In genomic region chr13:29674532-29674931, GRCh38 we compare ENCODE assay signal across 25 cellular contexts.
DNase-seq lines count a peak whose midpoint lies in the region; ATAC-seq, FAIRE-seq and TF ChIP-seq lines count a peak whose summit lies in the region.
"Had no signal": no experiment of that assay in that cellular context is flagged by ENCODE, and none has a peak within 500 bp of the region (broad histone marks: within the 10 kb centered on the region; RNA-seq: fewer than 3 reads in every experiment).

No MANE protein-coding gene starts in this region.

- no peak for FAIRE-seq in astrocyte (lab: Jason Lieb, UNC)
- FAIRE-seq: A549, GM19239, kidney had no signal

- 79% methylated on average over 3 of the region's 3 CpGs for WGBS in smooth muscle cell (ENCODE audit: low lambda C conversion rate)

- peaks cover 3% of the 10 kb centered on the region for H3K27me3 Mint-ChIP-seq in astrocyte (ENCODE audit: low read depth, unreplicated experiment)

- TF ChIP-seq CTCF in AG10803 (conservative IDR thresholded peaks at IDR 0.05; ENCODE audit: low read length), result no peak
- no peak for TF ChIP-seq CTCF in astrocyte (IDR thresholded peaks at IDR 0.05; ENCODE audit: insufficient read depth, low read depth, low read length)
- TF ChIP-seq CTCF in smooth muscle cell (IDR thresholded peaks at IDR 0.05; ENCODE audit: borderline replicate concordance, insufficient read depth, poor library complexity, severe bottlenecking), result no peak

- H3K4me3 Mint-ChIP-seq in astrocyte (ENCODE audit: unreplicated experiment), result no peak overlapping the region
- H3K4me3 Mint-ChIP-seq: activated CD4-positive, alpha-beta T cell treated with anti-CD3 and anti-CD28 coated beads for 36 hours; brain had no signal

- no peak overlapping the region for H3K27ac Mint-ChIP-seq in astrocyte (ENCODE audit: unreplicated experiment)
- H3K27ac Mint-ChIP-seq: activated CD4-positive, alpha-beta T cell treated with anti-CD3 and anti-CD28 coated beads for 36 hours; brain had no signal

- H3K4me1 Mint-ChIP-seq in astrocyte (ENCODE audit: low read depth, unreplicated experiment), result peaks cover 12% of the 10 kb centered on the region
- H3K4me1 Mint-ChIP-seq: activated CD4-positive, alpha-beta T cell treated with anti-CD3 and anti-CD28 coated beads for 36 hours; brain had no signal

- no peak overlapping the region for H3K9ac ChIP-seq in astrocyte (ENCODE audit: low read length)
- no peak overlapping the region for H3K9ac ChIP-seq in smooth muscle cell (ENCODE audit: low read depth)
- H3K9ac ChIP-seq: BLaER1 treated with 17β-estradiol and CSF1 and Interleukin-3, amounts not matched to agents 10 nM and 100 nM had no signal

- H3K9me3 ChIP-seq in astrocyte (ENCODE audit: insufficient read depth, low read depth, low read length) (no peaks in the 10 kb centered on the region), smooth muscle cell (replicated peaks; ENCODE audit: low read depth) (no peaks in the 10 kb centered on the region)
- H3K9me3 ChIP-seq: A549; BLaER1 treated with 17β-estradiol and CSF1 and Interleukin-3, amounts not matched to agents 10 nM and 100 nM; psoas muscle had no signal

- H3K27me3 ChIP-seq in astrocyte (ENCODE audit: insufficient read depth, low read length), result no peaks in the 10 kb centered on the region
- H3K27me3 ChIP-seq in smooth muscle cell (ENCODE audit: low read depth), result no peaks in the 10 kb centered on the region
- H3K27me3 ChIP-seq: BLaER1 treated with 17β-estradiol and CSF1 and Interleukin-3, amounts not matched to agents 10 nM and 100 nM had no signal

- H3K27ac ChIP-seq in astrocyte (ENCODE audit: low read depth, low read length) (no peak overlapping the region), smooth muscle cell (ENCODE audit: low read depth) (no peak overlapping the region)
- H3K27ac ChIP-seq: A549; BLaER1 treated with 17β-estradiol and CSF1 and Interleukin-3, amounts not matched to agents 10 nM and 100 nM; psoas muscle; SK-N-MC had no signal

- no peaks in the 10 kb centered on the region for H3K36me3 Mint-ChIP-seq in astrocyte (ENCODE audit: low read depth, unreplicated experiment)
- H3K36me3 Mint-ChIP-seq: brain had no signal

- H2AFZ ChIP-seq in astrocyte (ENCODE audit: low read depth, low read length), result no peak overlapping the region
- no peak overlapping the region for H2AFZ ChIP-seq in smooth muscle cell (ENCODE audit: low read depth)

- no peaks in the 10 kb centered on the region for H3K79me2 ChIP-seq in astrocyte (ENCODE audit: insufficient read depth, low read length)
- H3K79me2 ChIP-seq in smooth muscle cell (ENCODE audit: low read depth), result no peaks in the 10 kb centered on the region

- DNase-seq in AG10803 (ENCODE audit: low read depth) (peak; percentile 65), HT-29 (ENCODE audit: low spot score) (peak; percentile 51), astrocyte (ENCODE audit: low read depth) (peak; percentile 60), hepatic stellate cell (ENCODE audit: low spot score) (peak; percentile 22), smooth muscle cell (lab: John Stamatoyannopoulos, UW; ENCODE audit: unreplicated experiment) (no peak), activated T-cell treated with anti-CD3 and anti-CD28 coated beads for 4 hours (no peak)
- DNase-seq: activated CD4-positive, alpha-beta T cell treated with anti-CD3 and anti-CD28 coated beads for 36 hours; activated gamma-delta T cell; activated T-cell treated with anti-CD3 and anti-CD28 coated beads, Interleukin-2, amount 50 U/mL, for 1 hour; COR-L47; DND-41; KG1; kidney; mesendoderm; NCI-H526; psoas muscle; RPMI8226; trophoblast cell had no signal

- H3K9me3 Mint-ChIP-seq in astrocyte (ENCODE audit: unreplicated experiment), result peaks cover 4% of the 10 kb centered on the region

- peaks cover 15% of the 10 kb centered on the region for H3K4me1 ChIP-seq in astrocyte (ENCODE audit: insufficient read depth, low read length)
- peaks cover 5% of the 10 kb centered on the region for H3K4me1 ChIP-seq in smooth muscle cell (ENCODE audit: low read depth)
- H3K4me1 ChIP-seq: A549; BLaER1 treated with 17β-estradiol and CSF1 and Interleukin-3, amounts not matched to agents 10 nM and 100 nM; psoas muscle had no signal

- H3K4me2 ChIP-seq in astrocyte (ENCODE audit: low read length) (no peak overlapping the region), smooth muscle cell (no peak overlapping the region)
- H3K4me2 ChIP-seq: A549; BLaER1 treated with 17β-estradiol and CSF1 and Interleukin-3, amounts not matched to agents 10 nM and 100 nM had no signal

- ATAC-seq in HG02973 (IDR thresholded peaks at IDR 0.05; ENCODE audit: unreplicated experiment), result no peak
- no peak for ATAC-seq in GM19463 (IDR thresholded peaks at IDR 0.05; ENCODE audit: unreplicated experiment)
- ATAC-seq: A549; activated CD4-positive, alpha-beta T cell treated with anti-CD3 and anti-CD28 coated beads for 36 hours; psoas muscle had no signal

- H3K4me3 ChIP-seq in AG10803 (ENCODE audit: low read length) (no peak overlapping the region), astrocyte (ENCODE audit: insufficient read depth, low read depth, low read length) (no peak overlapping the region), smooth muscle cell (no peak overlapping the region)
- H3K4me3 ChIP-seq: A549; BLaER1 treated with 17β-estradiol and CSF1 and Interleukin-3, amounts not matched to agents 10 nM and 100 nM; psoas muscle; SK-N-MC had no signal

- H4K20me1 ChIP-seq in astrocyte (ENCODE audit: insufficient read depth, low read length), result no peaks in the 10 kb centered on the region
- H4K20me1 ChIP-seq in smooth muscle cell (ENCODE audit: low read depth), result no peaks in the 10 kb centered on the region
- H4K20me1 ChIP-seq: BLaER1 treated with 17β-estradiol and CSF1 and Interleukin-3, amounts not matched to agents 10 nM and 100 nM had no signal

- H3K36me3 ChIP-seq in astrocyte (ENCODE audit: insufficient read depth, low read length), result no peaks in the 10 kb centered on the region
- no peaks in the 10 kb centered on the region for H3K36me3 ChIP-seq in smooth muscle cell (ENCODE audit: low read depth)
- H3K36me3 ChIP-seq: BLaER1 treated with 17β-estradiol and CSF1 and Interleukin-3, amounts not matched to agents 10 nM and 100 nM had no signal

- H3F3A ChIP-seq in smooth muscle cell (ENCODE audit: low read depth), result peaks cover 3% of the 10 kb centered on the region

Comparison
In these comparisons a context has a peak if more than half of its experiments do, and no peak if none do; other contexts are left out.
1. DNase-seq: peak in AG10803 (single experiment), HT-29 (single experiment), astrocyte (single experiment) and hepatic stellate cell (single experiment); none in smooth muscle cell (single experiment) and activated T-cell treated with anti-CD3 and anti-CD28 coated beads for 4 hours (single experiment).